ENCODE assay signal across 18 cellular contexts in the genomic region with DNA sequence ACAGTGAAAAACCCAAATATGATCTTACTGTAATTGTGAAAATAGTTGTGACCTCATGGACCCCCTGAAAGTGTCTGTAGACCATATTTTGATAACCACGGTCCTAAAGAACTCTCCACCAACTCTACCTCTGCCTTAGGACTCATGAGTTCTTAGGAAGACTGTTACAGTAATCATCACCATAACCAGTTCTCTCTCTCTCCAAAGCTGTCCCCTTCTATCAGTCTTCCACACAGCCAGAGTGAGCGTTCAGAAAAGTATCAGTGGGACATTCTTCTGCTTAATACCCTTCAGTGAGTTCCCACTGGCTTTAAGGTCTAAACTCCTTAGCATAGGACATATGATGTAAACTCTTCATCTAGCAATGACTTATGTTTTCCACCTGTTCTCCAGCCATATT. TPM values are rescaled to one million over a fixed set of nuclear protein-coding genes. Genes with fewer than 3 reads are reported as not detected.
A peak's percentile ranks its signal among the peaks of the same experiment; 100 is the strongest.
DNase-seq lines count a peak whose midpoint lies in the region; ATAC-seq, FAIRE-seq and TF ChIP-seq lines count a peak whose summit lies in the region.
"Had no signal": no experiment of that assay in that cellular context is flagged by ENCODE, and none has a peak within 500 bp of the region (broad histone marks: within the 10 kb centered on the region; RNA-seq: fewer than 3 reads in every experiment).

No MANE protein-coding gene starts in this region.

- no peaks in the 10 kb centered on the region for H3K27me3 ChIP-seq in K562 (ENCODE audit: control insufficient read depth in 2 of 2, insufficient read depth in 2 of 2, low read length in 2 of 2)
- H3K27me3 ChIP-seq: BLaER1 had no signal

- H3K27ac ChIP-seq in K562 (ENCODE audit: extremely low read depth, low read depth, low read length) = 0 out of 3 replicates have a peak overlapping the region, but pooled peaks have one; percentile 8
- H3K27ac ChIP-seq: 22Rv1, BLaER1, GM23248 had no signal

- peaks cover 53% of the 10 kb centered on the region for H3K36me3 Mint-ChIP-seq in T-helper 1 cell treated with Interleukin-12 subunit alpha and Interleukin-12 subunit beta and Interleukin-4 antibody, amounts not matched to agents 30 μg/mL and 1 μg/mL, for 36 hours (ENCODE audit: low read depth)
- peaks cover 40% of the 10 kb centered on the region for H3K36me3 Mint-ChIP-seq in natural killer cell treated with Interleukin-12 subunit alpha and Interleukin-12 subunit beta and Interleukin-15 and Interleukin-18, amount 100 ng/mL, for 72 hours
- H3K36me3 Mint-ChIP-seq in natural killer cell (peaks cover 35% of the 10 kb centered on the region), endothelial cell (ENCODE audit: low read depth, unreplicated experiment) (no peaks in the 10 kb centered on the region)

- no peak for TF ChIP-seq EP300 in K562 (IDR thresholded peaks at IDR 0.05; ENCODE audit: low read length)

- no peak overlapping the region for H3K4me3 ChIP-seq in K562
- H3K4me3 ChIP-seq: BLaER1, GM12878, GM23248, HAP-1 had no signal

- intact Hi-C loops in natural killer cell (cut with micrococcal nuclease) (no loop called here), K562 (cut with micrococcal nuclease) (no loop called here)

- H3K9me1 ChIP-seq in K562 (ENCODE audit: control insufficient read depth, insufficient read depth, low read length) = no peaks in the 10 kb centered on the region

- H3K27me3 Mint-ChIP-seq in T-helper 1 cell treated with Interleukin-12 subunit alpha and Interleukin-12 subunit beta and Interleukin-4 antibody, amounts not matched to agents 30 μg/mL and 1 μg/mL, for 36 hours (ENCODE audit: low read depth) = no peaks in the 10 kb centered on the region
- H3K27me3 Mint-ChIP-seq in natural killer cell treated with Interleukin-12 subunit alpha and Interleukin-12 subunit beta and Interleukin-15 and Interleukin-18, amount 100 ng/mL, for 72 hours = no peaks in the 10 kb centered on the region
- no peaks in the 10 kb centered on the region for H3K27me3 Mint-ChIP-seq in natural killer cell (ENCODE audit: low read depth in 2 of 2)
- H3K27me3 Mint-ChIP-seq in endothelial cell (ENCODE audit: unreplicated experiment) = peaks cover 1% of the 10 kb centered on the region

- 21% methylated on average over 2 of the region's 2 CpGs for WGBS in K562 (ENCODE audit: insufficient coverage, low coverage, missing lambda C conversion rate)

- no peak overlapping the region for H3K4me2 ChIP-seq in K562 (ENCODE audit: insufficient read depth, low read length)
- H3K4me2 ChIP-seq: BLaER1 had no signal

- peaks cover 3 to 19% of the 10 kb centered on the region in 2 experiments; a peak in 3 of 5 replicates for H3K4me1 ChIP-seq in K562 (replicated peaks in 1 of 2; ENCODE audit: control insufficient read depth in 2 of 2, insufficient read depth in 2 of 2, low read length in 2 of 2)
- H3K4me1 ChIP-seq: BLaER1, HAP-1 had no signal

- no peak overlapping the region for H3K9ac ChIP-seq in K562 (ENCODE audit: insufficient read depth in 1 of 2, low read depth in 2 of 2, low read length in 2 of 2)
- H3K9ac ChIP-seq: BLaER1, GM23248 had no signal

- peak overlapping the region; percentile 12 for H3K27ac Mint-ChIP-seq in T-helper 1 cell treated with Interleukin-12 subunit alpha and Interleukin-12 subunit beta and Interleukin-4 antibody, amounts not matched to agents 30 μg/mL and 1 μg/mL, for 36 hours
- H3K27ac Mint-ChIP-seq in natural killer cell treated with Interleukin-12 subunit alpha and Interleukin-12 subunit beta and Interleukin-15 and Interleukin-18, amount 100 ng/mL, for 72 hours = peak overlapping the region; percentile 5 to 11
- H3K27ac Mint-ChIP-seq in natural killer cell (no peak overlapping the region), endothelial cell (ENCODE audit: unreplicated experiment) (no peak overlapping the region)

- H2AFZ ChIP-seq in K562 (ENCODE audit: low read depth, low read length) = peak overlapping the region; percentile 51
- H2AFZ ChIP-seq: GM23248 had no signal

- H3K36me3 ChIP-seq in K562 (ENCODE audit: control insufficient read depth, insufficient read depth, low read length) = no peaks in the 10 kb centered on the region
- H3K36me3 ChIP-seq: BLaER1, HAP-1 had no signal

- H3K4me1 Mint-ChIP-seq in T-helper 1 cell treated with Interleukin-12 subunit alpha and Interleukin-12 subunit beta and Interleukin-4 antibody, amounts not matched to agents 30 μg/mL and 1 μg/mL, for 36 hours (ENCODE audit: low read depth) = peaks cover 25% of the 10 kb centered on the region
- H3K4me1 Mint-ChIP-seq in natural killer cell treated with Interleukin-12 subunit alpha and Interleukin-12 subunit beta and Interleukin-15 and Interleukin-18, amount 100 ng/mL, for 72 hours (ENCODE audit: low read depth in 2 of 2) = peaks cover 35 to 38% of the 10 kb centered on the region in 2 donors
- H3K4me1 Mint-ChIP-seq in natural killer cell = peaks cover 44 to 51% of the 10 kb centered on the region in 2 donors
- no peaks in the 10 kb centered on the region for H3K4me1 Mint-ChIP-seq in endothelial cell (ENCODE audit: unreplicated experiment)

- POLR2A ChIA-PET in K562 (lab: Yijun Ruan, JAX) = no interaction called here

- FAIRE-seq in K562 (lab: Jason Lieb, UNC) = peak; percentile 19
- FAIRE-seq: GM12878, GM18507, HepG2, HTR-8/SVneo had no signal

- no peak for TF ChIP-seq RAD21 in K562 (CRISPR knock-in tag; conservative IDR thresholded peaks at IDR 0.05 in 1 of 2, IDR thresholded peaks at IDR 0.05 in 1 of 2)

- H3K9me3 Mint-ChIP-seq in T-helper 1 cell treated with Interleukin-12 subunit alpha and Interleukin-12 subunit beta and Interleukin-4 antibody, amounts not matched to agents 30 μg/mL and 1 μg/mL, for 36 hours = peaks cover 58% of the 10 kb centered on the region
- peaks cover 7% of the 10 kb centered on the region for H3K9me3 Mint-ChIP-seq in natural killer cell treated with Interleukin-12 subunit alpha and Interleukin-12 subunit beta and Interleukin-15 and Interleukin-18, amount 100 ng/mL, for 72 hours
- H3K9me3 Mint-ChIP-seq in natural killer cell (peaks cover 0 to 6% of the 10 kb centered on the region in 2 donors), endothelial cell (ENCODE audit: unreplicated experiment) (peaks cover 3% of the 10 kb centered on the region)

- BruUV-seq in K562 (replicated peaks; lab: Mats Ljungman, UMichigan) = no TSS peak

- no peak overlapping the region for H3K4me3 Mint-ChIP-seq in T-helper 1 cell treated with Interleukin-12 subunit alpha and Interleukin-12 subunit beta and Interleukin-4 antibody, amounts not matched to agents 30 μg/mL and 1 μg/mL, for 36 hours
- H3K4me3 Mint-ChIP-seq in natural killer cell treated with Interleukin-12 subunit alpha and Interleukin-12 subunit beta and Interleukin-15 and Interleukin-18, amount 100 ng/mL, for 72 hours = no peak overlapping the region
- H3K4me3 Mint-ChIP-seq in natural killer cell (no peak overlapping the region), endothelial cell (ENCODE audit: unreplicated experiment) (no peak overlapping the region)

- H4K20me1 ChIP-seq in K562 (replicated peaks; ENCODE audit: control insufficient read depth, insufficient read depth, low read length) = no peaks in the 10 kb centered on the region
- H4K20me1 ChIP-seq: BLaER1 had no signal

- DNase-seq in T-helper 1 cell (no peak), natural killer cell (no peak), K562 (ENCODE audit: extremely low read depth in 1 of 4, low spot score in 3 of 4) (no peak), NAMALWA (ENCODE audit: low spot score) (no peak), endothelial cell (ENCODE audit: low spot score) (no peak), UCSD-AML1 (lab: John Stamatoyannopoulos, UW; ENCODE audit: unreplicated experiment) (no peak)
- no peak for DNase-seq in natural killer cell treated with Interleukin-12 subunit alpha and Interleukin-12 subunit beta and Interleukin-15 and Interleukin-18, amount 100 ng/mL, for 72 hours (ENCODE audit: low spot score)
- DNase-seq: Calu3, DMS 273 treated with DMSO at 0.1 percent for 48 hours, GM23248 had no signal

- CTCF ChIA-PET in K562 (lab: Yijun Ruan, JAX; ENCODE audit: low intra/inter-chr PET ratio) = no interaction called here

- TF ChIP-seq POLR2A in K562 (conservative IDR thresholded peaks at IDR 0.05) = no peak

- TF ChIP-seq CTCF in natural killer cell (IDR thresholded peaks at IDR 0.05) (no peak), K562 (IDR thresholded peaks at IDR 0.05 in 2 of 3, conservative IDR thresholded peaks at IDR 0.05 in 1 of 3; ENCODE audit: insufficient read depth in 2 of 3, low read depth in 1 of 3, low read length in 3 of 3) (no peak), endothelial cell (IDR thresholded peaks at IDR 0.05; ENCODE audit: unreplicated experiment) (no peak)

- in situ Hi-C loops in K562 (cut with MboI) = no loop called here

- H3K79me2 ChIP-seq in K562 (ENCODE audit: control insufficient read depth, insufficient read depth, low read length) = no peaks in the 10 kb centered on the region

- ATAC-seq in natural killer cell treated with Interleukin-12 subunit alpha and Interleukin-12 subunit beta and Interleukin-15 and Interleukin-18, amount 100 ng/mL, for 72 hours = no peak
- ATAC-seq in natural killer cell (no peak), K562 (peak; percentile 81)
- ATAC-seq: GM12878, HepG2 had no signal

- H3K9me3 ChIP-seq in K562 (replicated peaks; ENCODE audit: control insufficient read depth, insufficient read depth, low read depth, low read length) = no peaks in the 10 kb centered on the region
- H3K9me3 ChIP-seq: BLaER1 had no signal

RNA-seq across cellular contexts. Expression of gene ST6GAL1, which starts 27.6 kb away (rescaled TPM):
- total RNA-seq in natural killer cell treated with Interleukin-12 subunit alpha and Interleukin-12 subunit beta and Interleukin-15 and Interleukin-18, amount 100 ng/mL, for 72 hours = 100 to 1,000 TPM; 179 to 304 TPM
- total RNA-seq in natural killer cell (100 to 1,000 TPM; 121 to 182 (median 146) TPM), K562 (2014; rRNA removed) (57.1 and 57.4 TPM in 2 replicates), K562 (2014; rRNA removed; fragmentation: Illumina TruSeq; extraction: Trizol) (71.0 and 79.0 TPM in 2 replicates), K562 (2015; rRNA removed; fragmentation: Illumina TruSeq; extraction: Trizol) (39.3 and 42.3 TPM in 2 replicates), K562 (2021) (114 and 135 TPM in 2 replicates), endothelial cell (ENCODE audit: unreplicated experiment) (82.4 TPM)
- 401 and 438 TPM in 2 replicates for total RNA-seq in K562 (2011; cell fraction: chromatin; rRNA removed; ENCODE audit: low replicate concordance)
- total RNA-seq in K562 (2011; cell fraction: nucleolus; rRNA removed) = 288 and 318 TPM in 2 replicates
- 391 and 510 TPM in 2 replicates for total RNA-seq in K562 (2011; cell fraction: nucleoplasm; rRNA removed)
- polyA plus RNA-seq in K562 (2011; rRNA removed) (93.3 and 144 TPM in 2 replicates), K562 (2014; fragmentation: Illumina TruSeq; extraction: Trizol) (108 and 145 TPM in 2 replicates), K562 (2014; fragmentation: Nextera tagmentation; extraction: Ambion mirVana) (10 to 100 TPM; 31.9 to 43.0 TPM), K562 (2014; rRNA removed) (74.1 and 80.6 TPM in 2 replicates)
- 75.4 and 100 TPM in 2 replicates for polyA plus RNA-seq in K562 (2011; cell fraction: cytosol; rRNA removed)
- polyA plus RNA-seq in K562 (2011; cell fraction: nucleus; rRNA removed) = 62.0 and 106 TPM in 2 replicates
- polyA plus RNA-seq in K562 (2012) = 65.3 and 96.3 TPM in 2 replicates
- polyA minus RNA-seq in K562 (2011; rRNA and poly(A)+ RNA removed) = 163 and 272 TPM in 2 replicates
- polyA minus RNA-seq in K562 (2011; cell fraction: cytosol; rRNA and poly(A)+ RNA removed) = 58.4 and 107 TPM in 2 replicates
- polyA minus RNA-seq in K562 (2011; cell fraction: nucleus; rRNA and poly(A)+ RNA removed) = 86.4 and 113 TPM in 2 replicates
- total RNA-seq: GM23248 had no signal

Comparison
In these comparisons a context has a peak if more than half of its experiments do, and no peak if none do; other contexts are left out.
1. H3K27ac Mint-ChIP-seq: peak in T-helper 1 cell treated with Interleukin-12 subunit alpha and Interleukin-12 subunit beta and Interleukin-4 antibody, amounts not matched to agents 30 μg/mL and 1 μg/mL, for 36 hours (single experiment) and natural killer cell treated with Interleukin-12 subunit alpha and Interleukin-12 subunit beta and Interleukin-15 and Interleukin-18, amount 100 ng/mL, for 72 hours (2 of 2); none in natural killer cell (0 of 2) and endothelial cell (single experiment).